In the genomic region with DNA sequence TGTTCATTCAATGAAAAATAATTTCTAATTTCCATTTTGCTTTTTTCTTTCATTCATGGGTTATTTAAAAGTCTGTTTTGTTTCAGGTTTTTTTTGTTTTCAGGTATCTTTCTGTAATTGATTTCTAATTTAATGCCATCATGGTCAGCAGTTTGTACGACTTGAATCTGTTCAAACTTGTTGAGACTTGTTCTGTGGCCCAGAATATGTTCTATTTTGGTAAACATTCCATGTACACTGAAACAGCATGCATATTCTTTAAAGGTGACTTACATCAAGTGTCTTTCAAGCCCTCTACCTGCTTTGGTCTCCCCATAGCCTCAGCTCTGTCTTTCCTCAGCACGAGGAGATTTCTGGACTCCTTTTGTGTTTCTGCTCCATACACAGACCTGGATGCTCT, we compare ENCODE assay signal across 34 cellular contexts. TPM values are rescaled to one million over a fixed set of nuclear protein-coding genes. Genes with fewer than 3 reads are reported as not detected.
"Had no signal": no experiment of that assay in that cellular context is flagged by ENCODE, and none has a peak within 500 bp of the region (broad histone marks: within the 10 kb centered on the region; RNA-seq: fewer than 3 reads in every experiment).

No MANE protein-coding gene starts in this region.

- H3K9me3 Mint-ChIP-seq: activated CD4-positive, alpha-beta memory T cell treated with anti-CD3 and anti-CD28 coated beads, Interleukin-2, amount 10 ng/mL, durations not matched to agents 7 days and 5 days; activated CD4-positive, alpha-beta T cell treated with anti-CD3 and anti-CD28 coated beads, Interleukin-2, amount 10 ng/mL, durations not matched to agents 24 days and 14 days; activated T-cell treated with anti-CD3 and anti-CD28 coated beads, Interleukin-2, amount 50 U/mL, for 24 hours; activated T-helper 17 cell treated with anti-CD3 and anti-CD28 coated beads, Interleukin-2, amount 50 U/mL, for 72 hours; stimulated activated effector memory CD8-positive, alpha-beta T cell treated with anti-CD3 and anti-CD28 coated beads, Interleukin-12 subunit alpha, Interleukin-12 subunit beta, amount 100 ng/mL, for 72 hours; stimulated activated naive CD8-positive, alpha-beta T cell treated with anti-CD3 and anti-CD28 coated beads, Interleukin-15, Interleukin-2, amounts not matched to agents 100 ng/mL and 50 ng/mL, for 24 hours; T-helper 2 cell treated with Interferon-gamma antibody and Interleukin-4, amounts not matched to agents 5 μg/mL and 100 μg/mL, for 36 hours had no signal

- DNase-seq: activated CD4-positive, alpha-beta memory T cell treated with anti-CD3 and anti-CD28 coated beads, Interleukin-2, amount 10 ng/mL, durations not matched to agents 7 days and 5 days; activated CD4-positive, alpha-beta T cell treated with anti-CD3 and anti-CD28 coated beads, Interleukin-2, amount 10 ng/mL, durations not matched to agents 24 days and 14 days; activated CD8-positive, alpha-beta memory T cell treated with anti-CD3 and anti-CD28 coated beads, Interleukin-2, amount 50 U/mL, for 48 hours; activated gamma-delta T cell treated with Interleukin-2 at 50 U/mL for 16 hours; activated naive CD4-positive, alpha-beta T cell treated with anti-CD3 and anti-CD28 coated beads, Interleukin-2, amount 50 U/mL, for 16 hours; activated T-cell treated with anti-CD3 and anti-CD28 coated beads, Interleukin-2, amount 50 U/mL, for 24 hours; amniotic stem cell; dermis blood vessel endothelial cell; effector CD8-positive, alpha-beta T cell; gastrocnemius medialis; islet precursor cell; left cardiac atrium; left ventricle myocardium superior; naive thymus-derived CD4-positive, alpha-beta T cell; nucleus accumbens; pancreas; retina; stimulated activated CD4-positive, alpha-beta T cell treated with anti-CD3 and anti-CD28 coated beads, Interleukin-4, amount 100 ng/mL, for 24 hours; T-helper 1 cell; trophoblast cell; uterus had no signal

- FAIRE-seq: colon, pancreas had no signal

- H3K27ac ChIP-seq: gastrocnemius medialis, hepatocyte, pancreas, prostate gland, skin epidermis, thoracic aorta, uterus, VCaP had no signal

- H3K4me2 ChIP-seq: hepatocyte had no signal

- H2AFZ ChIP-seq: hepatocyte had no signal

- H3K36me3 Mint-ChIP-seq: stimulated activated effector memory CD8-positive, alpha-beta T cell treated with anti-CD3 and anti-CD28 coated beads, Interleukin-12 subunit alpha, Interleukin-12 subunit beta, amount 100 ng/mL, for 72 hours had no signal

- H3K4me1 Mint-ChIP-seq: activated CD4-positive, alpha-beta memory T cell treated with anti-CD3 and anti-CD28 coated beads, Interleukin-2, amount 10 ng/mL, durations not matched to agents 7 days and 5 days; activated CD4-positive, alpha-beta T cell treated with anti-CD3 and anti-CD28 coated beads, Interleukin-2, amount 10 ng/mL, durations not matched to agents 24 days and 14 days; activated T-helper 17 cell treated with anti-CD3 and anti-CD28 coated beads, Interleukin-2, amount 50 U/mL, for 72 hours; stimulated activated effector memory CD8-positive, alpha-beta T cell treated with anti-CD3 and anti-CD28 coated beads, Interleukin-12 subunit alpha, Interleukin-12 subunit beta, amount 100 ng/mL, for 72 hours had no signal

- H3K27ac Mint-ChIP-seq: activated CD4-positive, alpha-beta memory T cell treated with anti-CD3 and anti-CD28 coated beads, Interleukin-2, amount 10 ng/mL, durations not matched to agents 7 days and 5 days; activated CD4-positive, alpha-beta T cell treated with anti-CD3 and anti-CD28 coated beads, Interleukin-2, amount 10 ng/mL, durations not matched to agents 24 days and 14 days; activated T-cell treated with anti-CD3 and anti-CD28 coated beads, Interleukin-2, amount 50 U/mL, for 24 hours; activated T-helper 17 cell treated with anti-CD3 and anti-CD28 coated beads, Interleukin-2, amount 50 U/mL, for 72 hours; naive thymus-derived CD4-positive, alpha-beta T cell; stimulated activated effector memory CD8-positive, alpha-beta T cell treated with anti-CD3 and anti-CD28 coated beads, Interleukin-12 subunit alpha, Interleukin-12 subunit beta, amount 100 ng/mL, for 72 hours; stimulated activated naive CD8-positive, alpha-beta T cell treated with anti-CD3 and anti-CD28 coated beads, Interleukin-15, Interleukin-2, amounts not matched to agents 100 ng/mL and 50 ng/mL, for 24 hours; T-helper 2 cell treated with Interferon-gamma antibody and Interleukin-4, amounts not matched to agents 5 μg/mL and 100 μg/mL, for 36 hours had no signal

- H3K9me3 ChIP-seq: gastrocnemius medialis, pancreas, prostate gland, thoracic aorta, uterus had no signal

- H3K4me1 ChIP-seq: pancreas, prostate gland, uterus had no signal

- H3K4me3 ChIP-seq: gastrocnemius medialis, hepatocyte, pancreas, prostate gland, skin epidermis, thoracic aorta, uterus had no signal

- ATAC-seq: activated CD4-positive, CD25-positive, alpha-beta regulatory T cell treated with anti-CD3 and anti-CD28 coated beads, Interleukin-2, amount 50 U/mL, for 24 hours; activated T-helper 17 cell treated with anti-CD3 and anti-CD28 coated beads, Interleukin-2, amount 50 U/mL, for 72 hours; gastrocnemius medialis; left cardiac atrium; left ventricle myocardium superior; naive thymus-derived CD4-positive, alpha-beta T cell; pancreas; sciatic nerve; stimulated activated effector memory CD8-positive, alpha-beta T cell treated with anti-CD3 and anti-CD28 coated beads, Interleukin-12 subunit alpha, Interleukin-12 subunit beta, amount 100 ng/mL, for 72 hours had no signal

- H3K36me3 ChIP-seq: gastrocnemius medialis, pancreas, prostate gland, thoracic aorta, uterus had no signal

- H3K4me3 Mint-ChIP-seq: activated CD4-positive, alpha-beta memory T cell treated with anti-CD3 and anti-CD28 coated beads, Interleukin-2, amount 10 ng/mL, durations not matched to agents 7 days and 5 days; activated CD4-positive, alpha-beta T cell treated with anti-CD3 and anti-CD28 coated beads, Interleukin-2, amount 10 ng/mL, durations not matched to agents 24 days and 14 days; activated T-cell treated with anti-CD3 and anti-CD28 coated beads, Interleukin-2, amount 50 U/mL, for 24 hours; activated T-helper 17 cell treated with anti-CD3 and anti-CD28 coated beads, Interleukin-2, amount 50 U/mL, for 72 hours; naive thymus-derived CD4-positive, alpha-beta T cell; stimulated activated effector memory CD8-positive, alpha-beta T cell treated with anti-CD3 and anti-CD28 coated beads, Interleukin-12 subunit alpha, Interleukin-12 subunit beta, amount 100 ng/mL, for 72 hours; stimulated activated naive CD8-positive, alpha-beta T cell treated with anti-CD3 and anti-CD28 coated beads, Interleukin-15, Interleukin-2, amounts not matched to agents 100 ng/mL and 50 ng/mL, for 24 hours; T-helper 2 cell treated with Interferon-gamma antibody and Interleukin-4, amounts not matched to agents 5 μg/mL and 100 μg/mL, for 36 hours had no signal

- H3K27me3 ChIP-seq: gastrocnemius medialis, hepatocyte, pancreas, uterus had no signal

- H3K79me2 ChIP-seq: hepatocyte had no signal

RNA-seq across cellular contexts. Expression of gene CYP1B1, which starts 49.1 kb away (rescaled TPM):
- polyA plus RNA-seq: neural cell had no signal
